ENCODE assay signal across 1 cellular context in the genomic region with DNA sequence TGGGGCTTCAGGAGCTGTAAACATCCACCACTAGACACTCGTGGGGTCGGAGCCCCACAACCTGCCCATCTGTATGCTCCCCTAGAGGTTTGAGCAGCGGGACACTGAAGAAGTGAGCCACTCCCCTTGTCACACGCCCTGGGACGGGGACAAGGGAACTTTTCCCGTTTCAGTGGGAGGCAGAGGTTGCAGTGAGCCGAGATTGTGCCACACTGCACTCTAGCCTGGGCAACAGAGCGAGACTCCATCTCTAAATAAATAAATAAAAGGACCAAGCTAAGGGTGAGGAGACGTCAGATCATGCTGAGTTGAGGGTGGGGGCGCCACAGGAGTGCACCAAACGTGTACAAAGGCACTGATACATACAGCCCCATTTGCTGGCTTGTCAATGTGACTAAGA.
TF ChIP-seq lines count a peak whose summit lies in the region.

No MANE protein-coding gene starts in this region.

TF ChIP-seq in K562, 482 proteins besides CTCF, POLR2A, EP300 and RAD21:
- no peak for TF ChIP-seq NR3C1 (CRISPR knock-in tag; IDR thresholded peaks at IDR 0.05)
- 0 out of 2 replicates have a peak, but pooled peaks have one; percentile 20 for TF ChIP-seq ZNF121 (CRISPR knock-in tag; conservative IDR thresholded peaks at IDR 0.05)
TF ChIP-seq in K562: peak in this region for 1.
